Comparison of ENCODE assay signal across 8 cellular contexts in the genomic region with DNA sequence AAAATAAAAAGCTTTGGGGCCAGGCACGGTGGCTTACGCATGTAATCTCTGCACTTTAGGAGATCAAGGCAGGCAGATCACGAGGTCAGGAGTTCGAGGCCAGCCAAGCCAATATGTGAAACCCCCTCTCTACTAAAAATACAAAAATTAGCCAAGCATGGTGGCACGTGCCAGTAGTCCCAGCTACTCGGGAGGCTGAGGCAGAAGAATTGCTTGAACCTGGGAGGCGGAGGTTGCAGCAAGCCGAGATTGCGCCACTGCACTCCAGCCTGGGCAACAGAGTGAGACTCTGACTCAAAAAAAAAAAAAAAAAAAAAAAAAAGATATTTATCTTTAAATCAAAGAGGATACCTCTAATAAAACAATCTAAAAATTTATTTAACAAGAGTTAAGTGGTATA. TPM values are rescaled to one million over a fixed set of nuclear protein-coding genes. Genes with fewer than 3 reads are reported as not detected.
DNase-seq lines count a peak whose midpoint lies in the region; ATAC-seq and TF ChIP-seq lines count a peak whose summit lies in the region.
"Not testable (repeated sequence)": the region's sequence is repeated elsewhere in the genome, so short reads cannot be mapped to it uniquely, and the experiment has no call there.

No MANE protein-coding gene starts in this region.

- H3K79me1 ChIP-seq in trophoblast cell (ENCODE audit: low read length), result peaks cover 27% of the 10 kb centered on the region

- TF ChIP-seq CTCF in uterus (IDR thresholded peaks at IDR 0.05), result not testable (repeated sequence)

- not testable (repeated sequence) for H3K27me3 ChIP-seq in CD4-positive, CD25-positive, alpha-beta regulatory T cell (ENCODE audit: control insufficient read depth, insufficient read depth, low read length); adipocyte (replicated peaks; ENCODE audit: control insufficient read depth, insufficient read depth, low read length); iPS-18a (ENCODE audit: control insufficient read depth, insufficient read depth, low read length); trophoblast cell (ENCODE audit: insufficient read depth, low read length); uterus

- not testable (repeated sequence) for H2BK120ac ChIP-seq in trophoblast cell (ENCODE audit: insufficient read depth, low read length, poor library complexity)

- not testable (repeated sequence) for H3K23ac ChIP-seq in trophoblast cell (ENCODE audit: low read length)

- not testable (repeated sequence) for H3K9me3 ChIP-seq in CD4-positive, CD25-positive, alpha-beta regulatory T cell (ENCODE audit: control insufficient read depth in 2 of 2, low read length in 2 of 2); T-helper 17 cell (ENCODE audit: control insufficient read depth, low read length, poor library complexity, severe bottlenecking); adipocyte (ENCODE audit: control insufficient read depth, low read length); iPS-18a (ENCODE audit: control insufficient read depth, low read depth, low read length); trophoblast cell (ENCODE audit: insufficient read depth, low read depth, low read length); uterus

- not testable (repeated sequence) for H4K12ac ChIP-seq in trophoblast cell (ENCODE audit: low read depth, low read length)

- not testable (repeated sequence) for H3K18ac ChIP-seq in trophoblast cell (ENCODE audit: low read length)

- H3K27ac ChIP-seq in CD4-positive, CD25-positive, alpha-beta regulatory T cell (ENCODE audit: insufficient read depth, low read length, poor library complexity, severe bottlenecking), result peak overlapping the region; percentile 81
- not testable (repeated sequence) for H3K27ac ChIP-seq in iPS-18a (ENCODE audit: low read length); trophoblast cell (ENCODE audit: low read depth, low read length)
- peak overlapping the region; percentile 100 for H3K27ac ChIP-seq in uterus

- H3K9me3 Mint-ChIP-seq in CD4-positive, CD25-positive, alpha-beta regulatory T cell; IgD-negative memory B cell; activated T-cell treated with anti-CD3 and anti-CD28 coated beads, Interleukin-2, amount 50 U/mL, for 4 hours: not testable (repeated sequence)

- peak overlapping the region; percentile 99 for H3K9ac ChIP-seq in adipocyte (ENCODE audit: low read length)
- not testable (repeated sequence) for H3K9ac ChIP-seq in iPS-18a (ENCODE audit: low read length); trophoblast cell (ENCODE audit: low read length)

- peak overlapping the region; percentile 89 for H3K4ac ChIP-seq in trophoblast cell (ENCODE audit: low read depth, low read length)

- H3K4me3 ChIP-seq in CD4-positive, CD25-positive, alpha-beta regulatory T cell (ENCODE audit: low read depth, low read length), result peak overlapping the region; percentile 95
- peak overlapping the region; percentile 81 for H3K4me3 ChIP-seq in adipocyte (ENCODE audit: low read length)
- peak overlapping the region; percentile 47 for H3K4me3 ChIP-seq in iPS-18a (ENCODE audit: low read length)
- H3K4me3 ChIP-seq in trophoblast cell (ENCODE audit: low read depth, low read length), result not testable (repeated sequence)
- H3K4me3 ChIP-seq in uterus, result peak overlapping the region in 1 of 2 donors; percentile 99

- H3K27ac Mint-ChIP-seq in CD4-positive, CD25-positive, alpha-beta regulatory T cell, result peak overlapping the region in 1 of 3 donors; percentile 95
- H3K27ac Mint-ChIP-seq in IgD-negative memory B cell, result peak overlapping the region in 2 of 3 donors; percentile 47 to 99
- H3K27ac Mint-ChIP-seq in T-helper 17 cell, result peak overlapping the region; percentile 96

- not testable (repeated sequence) for H2BK5ac ChIP-seq in trophoblast cell (ENCODE audit: low read depth, low read length, poor library complexity)

- not testable (repeated sequence) for ATAC-seq in CD4-positive, CD25-positive, alpha-beta regulatory T cell (ENCODE audit: low read depth in 2 of 2); T-helper 17 cell; activated T-cell treated with anti-CD3 and anti-CD28 coated beads, Interleukin-2, amount 50 U/mL, for 4 hours

- intact Hi-C loops in uterus (cut with DNase I; ENCODE audit: low total_unique reads), result not testable (repeated sequence)

- H2AK5ac ChIP-seq in trophoblast cell (ENCODE audit: low read length), result not testable (repeated sequence)

- H3K14ac ChIP-seq in trophoblast cell (ENCODE audit: low read length), result not testable (repeated sequence)

- peaks cover 66% of the 10 kb centered on the region for H3K4me1 ChIP-seq in CD4-positive, CD25-positive, alpha-beta regulatory T cell (ENCODE audit: control insufficient read depth, insufficient read depth, low read length, poor library complexity, severe bottlenecking)
- H3K4me1 ChIP-seq in adipocyte (ENCODE audit: control insufficient read depth, insufficient read depth, low read length) (peaks cover 54% of the 10 kb centered on the region), iPS-18a (ENCODE audit: control insufficient read depth, low read depth, low read length) (peaks cover 31% of the 10 kb centered on the region)
- not testable (repeated sequence) for H3K4me1 ChIP-seq in trophoblast cell (ENCODE audit: control insufficient read depth in 1 of 2, insufficient read depth in 2 of 2, low read length in 2 of 2); uterus

- not testable (repeated sequence) for DNase-seq in CD4-positive, CD25-positive, alpha-beta regulatory T cell; T-helper 17 cell; activated T-cell treated with anti-CD3 and anti-CD28 coated beads, Interleukin-2, amount 50 U/mL, for 4 hours; adipocyte (ENCODE audit: low read depth); trophoblast cell; uterus

- peaks cover 46% of the 10 kb centered on the region for H3K79me2 ChIP-seq in trophoblast cell (ENCODE audit: control insufficient read depth, insufficient read depth, low read length, poor library complexity)

- no CpG with 5 or more reads among the region's 9 CpGs for WGBS in trophoblast cell (ENCODE audit: extremely low coverage, insufficient coverage, insufficient read length)

- peaks cover 41 to 66% (median 54%) of the 10 kb centered on the region in 4 donors for H3K4me1 Mint-ChIP-seq in CD4-positive, CD25-positive, alpha-beta regulatory T cell
- H3K4me1 Mint-ChIP-seq in IgD-negative memory B cell (peaks cover 45 to 52% (median 51%) of the 10 kb centered on the region in 3 donors), T-helper 17 cell (peaks cover 38% of the 10 kb centered on the region)
- peaks cover 58% of the 10 kb centered on the region for H3K4me1 Mint-ChIP-seq in activated T-cell treated with anti-CD3 and anti-CD28 coated beads, Interleukin-2, amount 50 U/mL, for 4 hours (ENCODE audit: low read depth)

- peak overlapping the region; percentile 93 to 98 (median 96) for H3K4me3 Mint-ChIP-seq in CD4-positive, CD25-positive, alpha-beta regulatory T cell
- H3K4me3 Mint-ChIP-seq in IgD-negative memory B cell (peak overlapping the region; percentile 34 to 99 (median 51)), T-helper 17 cell (peak overlapping the region; percentile 66)
- peak overlapping the region; percentile 98 for H3K4me3 Mint-ChIP-seq in activated T-cell treated with anti-CD3 and anti-CD28 coated beads, Interleukin-2, amount 50 U/mL, for 4 hours

- H2AFZ ChIP-seq in trophoblast cell (ENCODE audit: insufficient read depth, low read length, poor library complexity), result not testable (repeated sequence)

- not testable (repeated sequence) for TF ChIP-seq POLR2A in uterus (IDR thresholded peaks at IDR 0.05)

- peaks cover 25% of the 10 kb centered on the region for H3K36me3 Mint-ChIP-seq in CD4-positive, CD25-positive, alpha-beta regulatory T cell
- not testable (repeated sequence) for H3K36me3 Mint-ChIP-seq in IgD-negative memory B cell; T-helper 17 cell (ENCODE audit: low read depth)
- peaks cover 22% of the 10 kb centered on the region for H3K36me3 Mint-ChIP-seq in activated T-cell treated with anti-CD3 and anti-CD28 coated beads, Interleukin-2, amount 50 U/mL, for 4 hours (ENCODE audit: insufficient read depth)

- H4K91ac ChIP-seq in trophoblast cell (ENCODE audit: low read depth, low read length), result not testable (repeated sequence)

- H2BK12ac ChIP-seq in trophoblast cell (ENCODE audit: low read length), result not testable (repeated sequence)

- H4K8ac ChIP-seq in trophoblast cell (ENCODE audit: low read depth, low read length), result not testable (repeated sequence)

- not testable (repeated sequence) for H3K4me2 ChIP-seq in trophoblast cell (ENCODE audit: low read length)

- not testable (repeated sequence) for H3K27me3 Mint-ChIP-seq in CD4-positive, CD25-positive, alpha-beta regulatory T cell; IgD-negative memory B cell; T-helper 17 cell; activated T-cell treated with anti-CD3 and anti-CD28 coated beads, Interleukin-2, amount 50 U/mL, for 4 hours (ENCODE audit: low read depth)

- H3K36me3 ChIP-seq in CD4-positive, CD25-positive, alpha-beta regulatory T cell (ENCODE audit: control insufficient read depth, insufficient read depth, low read length); adipocyte (ENCODE audit: control insufficient read depth, insufficient read depth, low read length, severe bottlenecking); iPS-18a (ENCODE audit: control insufficient read depth, low read depth, low read length); trophoblast cell (ENCODE audit: control insufficient read depth in 1 of 2, insufficient read depth in 2 of 2, low read length in 2 of 2); uterus: not testable (repeated sequence)

RNA-seq across cellular contexts. Expression of a gene that starts 4.6 kb away (rescaled TPM):
- total RNA-seq in CD4-positive, CD25-positive, alpha-beta regulatory T cell, result 119 TPM
- polyA plus RNA-seq in CD4-positive, CD25-positive, alpha-beta regulatory T cell, result 100 to 1,000 TPM in 1 of 4 donors, 10 to 100 TPM in 3; 45.5 to 115 (median 65.4) TPM
- 16.5 TPM for polyA plus RNA-seq in IgD-negative memory B cell
- total RNA-seq in T-helper 17 cell (10 to 100 TPM; 72.9 to 86.1 TPM), uterus (100 to 1,000 TPM in 1 of 4 donors, 10 to 100 TPM in 3; 46.8 to 130 (median 60.9) TPM)
- 10 to 100 TPM; 61.1 to 64.0 (median 62.7) TPM for total RNA-seq in activated T-cell treated with anti-CD3 and anti-CD28 coated beads, Interleukin-2, amount 50 U/mL, for 4 hours
- polyA plus RNA-seq in trophoblast cell (2013), result 22.6 and 23.1 TPM in 2 replicates
